In the genomic region with DNA sequence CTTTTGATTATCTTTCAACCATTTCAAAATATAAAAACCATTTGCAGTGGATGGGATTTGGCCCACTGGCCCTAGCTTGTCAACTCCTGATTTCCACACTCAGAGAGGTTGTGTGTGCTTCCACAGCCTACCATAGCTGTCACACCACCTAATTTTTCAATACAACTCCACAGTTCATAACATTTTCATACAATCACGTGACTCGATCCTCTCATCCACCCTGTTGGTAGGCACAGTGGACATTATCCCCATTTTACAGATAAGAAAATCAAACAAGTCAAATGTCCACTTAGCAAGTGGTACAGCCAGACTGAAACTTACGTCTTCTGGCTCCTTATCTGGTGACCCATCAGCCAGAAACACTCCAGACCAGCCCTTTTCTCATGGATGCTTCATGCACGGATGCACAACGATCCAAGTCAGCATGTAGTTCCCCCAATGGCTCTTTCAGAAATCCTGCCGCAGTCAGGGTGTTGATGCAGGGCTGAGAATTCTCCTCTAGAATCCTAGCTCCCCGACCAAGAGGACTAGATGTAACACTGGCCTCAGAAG, we compare ENCODE assay signal across 2 cellular contexts.
TF ChIP-seq lines count a peak whose summit lies in the region.

No MANE protein-coding gene starts in this region.

TF ChIP-seq in SK-N-SH treated with all-trans-retinoic acid at 6 μM for 48 hours, 23 proteins besides CTCF, POLR2A, EP300 and RAD21:
- TF ChIP-seq, protein P1, sequence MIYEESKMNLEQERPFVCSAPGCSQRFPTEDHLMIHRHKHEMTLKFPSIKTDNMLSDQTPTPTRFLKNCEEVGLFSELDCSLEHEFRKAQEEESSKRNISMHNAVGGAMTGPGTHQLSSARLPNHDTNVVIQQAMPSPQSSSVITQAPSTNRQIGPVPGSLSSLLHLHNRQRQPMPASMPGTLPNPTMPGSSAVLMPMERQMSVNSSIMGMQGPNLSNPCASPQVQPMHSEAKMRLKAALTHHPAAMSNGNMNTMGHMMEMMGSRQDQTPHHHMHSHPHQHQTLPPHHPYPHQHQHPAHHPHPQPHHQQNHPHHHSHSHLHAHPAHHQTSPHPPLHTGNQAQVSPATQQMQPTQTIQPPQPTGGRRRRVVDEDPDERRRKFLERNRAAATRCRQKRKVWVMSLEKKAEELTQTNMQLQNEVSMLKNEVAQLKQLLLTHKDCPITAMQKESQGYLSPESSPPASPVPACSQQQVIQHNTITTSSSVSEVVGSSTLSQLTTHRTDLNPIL (CRISPR knock-in tag; IDR thresholded peaks at IDR 0.05; ENCODE audit: low read depth): no peak
- no peak for TF ChIP-seq ISL1 (CRISPR knock-in tag; IDR thresholded peaks at IDR 0.05)
- no peak for TF ChIP-seq PPARA (CRISPR knock-in tag; IDR thresholded peaks at IDR 0.05; ENCODE audit: borderline replicate concordance)
- no peak for TF ChIP-seq ZNF565 (CRISPR knock-in tag; conservative IDR thresholded peaks at IDR 0.05; ENCODE audit: low read depth)

TF ChIP-seq in K562, 482 proteins besides CTCF, POLR2A, EP300 and RAD21 (continued from another document):
- TF ChIP-seq, protein P2, sequence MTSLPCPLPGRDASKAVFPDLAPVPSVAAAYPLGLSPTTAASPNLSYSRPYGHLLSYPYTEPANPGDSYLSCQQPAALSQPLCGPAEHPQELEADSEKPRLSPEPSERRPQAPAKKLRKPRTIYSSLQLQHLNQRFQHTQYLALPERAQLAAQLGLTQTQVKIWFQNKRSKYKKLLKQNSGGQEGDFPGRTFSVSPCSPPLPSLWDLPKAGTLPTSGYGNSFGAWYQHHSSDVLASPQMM (CRISPR knock-in tag; IDR thresholded peaks at IDR 0.05): no peak
- no peak for TF ChIP-seq SMARCE1 (IDR thresholded peaks at IDR 0.05)
- 0 out of 2 replicates have a peak, but pooled peaks have one; percentile 30 for TF ChIP-seq TOE1 (IDR thresholded peaks at IDR 0.05; ENCODE audit: borderline replicate concordance)
- TF ChIP-seq TOE1 (CRISPR knock-in tag; IDR thresholded peaks at IDR 0.05; ENCODE audit: borderline replicate concordance, low read depth): no peak
- TF ChIP-seq, protein P3, sequence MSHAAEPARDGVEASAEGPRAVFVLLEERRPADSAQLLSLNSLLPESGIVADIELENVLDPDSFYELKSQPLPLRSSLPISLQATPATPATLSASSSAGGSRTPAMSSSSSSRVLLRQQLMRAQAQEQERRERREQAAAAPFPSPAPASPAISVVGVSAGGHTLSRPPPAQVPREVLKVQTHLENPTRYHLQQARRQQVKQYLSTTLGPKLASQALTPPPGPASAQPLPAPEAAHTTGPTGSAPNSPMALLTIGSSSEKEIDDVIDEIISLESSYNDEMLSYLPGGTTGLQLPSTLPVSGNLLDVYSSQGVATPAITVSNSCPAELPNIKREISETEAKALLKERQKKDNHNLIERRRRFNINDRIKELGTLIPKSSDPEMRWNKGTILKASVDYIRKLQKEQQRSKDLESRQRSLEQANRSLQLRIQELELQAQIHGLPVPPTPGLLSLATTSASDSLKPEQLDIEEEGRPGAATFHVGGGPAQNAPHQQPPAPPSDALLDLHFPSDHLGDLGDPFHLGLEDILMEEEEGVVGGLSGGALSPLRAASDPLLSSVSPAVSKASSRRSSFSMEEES (CRISPR knock-in tag; IDR thresholded peaks at IDR 0.05): peak; percentile 94
- no peak for TF ChIP-seq MTA2 (IDR thresholded peaks at IDR 0.05; ENCODE audit: low read depth)
- no peak for TF ChIP-seq ILF3 (IDR thresholded peaks at IDR 0.05; ENCODE audit: borderline replicate concordance)
- TF ChIP-seq ZFP30 (CRISPR knock-in tag; IDR thresholded peaks at IDR 0.05; ENCODE audit: borderline replicate concordance): no peak
- TF ChIP-seq SMARCA4 (IDR thresholded peaks at IDR 0.05): no peak
- no peak for TF ChIP-seq ZC3H4 (CRISPR knock-in tag; IDR thresholded peaks at IDR 0.05; ENCODE audit: borderline replicate concordance)
- TF ChIP-seq, protein P4, sequence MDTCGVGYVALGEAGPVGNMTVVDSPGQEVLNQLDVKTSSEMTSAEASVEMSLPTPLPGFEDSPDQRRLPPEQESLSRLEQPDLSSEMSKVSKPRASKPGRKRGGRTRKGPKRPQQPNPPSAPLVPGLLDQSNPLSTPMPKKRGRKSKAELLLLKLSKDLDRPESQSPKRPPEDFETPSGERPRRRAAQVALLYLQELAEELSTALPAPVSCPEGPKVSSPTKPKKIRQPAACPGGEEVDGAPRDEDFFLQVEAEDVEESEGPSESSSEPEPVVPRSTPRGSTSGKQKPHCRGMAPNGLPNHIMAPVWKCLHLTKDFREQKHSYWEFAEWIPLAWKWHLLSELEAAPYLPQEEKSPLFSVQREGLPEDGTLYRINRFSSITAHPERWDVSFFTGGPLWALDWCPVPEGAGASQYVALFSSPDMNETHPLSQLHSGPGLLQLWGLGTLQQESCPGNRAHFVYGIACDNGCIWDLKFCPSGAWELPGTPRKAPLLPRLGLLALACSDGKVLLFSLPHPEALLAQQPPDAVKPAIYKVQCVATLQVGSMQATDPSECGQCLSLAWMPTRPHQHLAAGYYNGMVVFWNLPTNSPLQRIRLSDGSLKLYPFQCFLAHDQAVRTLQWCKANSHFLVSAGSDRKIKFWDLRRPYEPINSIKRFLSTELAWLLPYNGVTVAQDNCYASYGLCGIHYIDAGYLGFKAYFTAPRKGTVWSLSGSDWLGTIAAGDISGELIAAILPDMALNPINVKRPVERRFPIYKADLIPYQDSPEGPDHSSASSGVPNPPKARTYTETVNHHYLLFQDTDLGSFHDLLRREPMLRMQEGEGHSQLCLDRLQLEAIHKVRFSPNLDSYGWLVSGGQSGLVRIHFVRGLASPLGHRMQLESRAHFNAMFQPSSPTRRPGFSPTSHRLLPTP (IDR thresholded peaks at IDR 0.05; ENCODE audit: borderline replicate concordance, extremely low read depth, insufficient read length): no peak
- no peak for TF ChIP-seq NCOA1 (IDR thresholded peaks at IDR 0.05; ENCODE audit: low read depth)
- no peak for TF ChIP-seq ZNF445 (CRISPR knock-in tag; IDR thresholded peaks at IDR 0.05; ENCODE audit: low read depth)
- TF ChIP-seq RAD51 (IDR thresholded peaks at IDR 0.05; ENCODE audit: borderline replicate concordance, low read depth): peak; percentile 60; the same call in 1 of the 2 replicates
- no peak for TF ChIP-seq SRSF9 (IDR thresholded peaks at IDR 0.05; ENCODE audit: borderline replicate concordance, low read depth, low read length)
- TF ChIP-seq ILK (tag; IDR thresholded peaks at IDR 0.05; ENCODE audit: borderline replicate concordance, low read depth): no peak
- TF ChIP-seq ZNF699 (CRISPR knock-in tag; IDR thresholded peaks at IDR 0.05; ENCODE audit: insufficient replicate concordance): no peak
- no peak for TF ChIP-seq NCOA4 (IDR thresholded peaks at IDR 0.05; ENCODE audit: partially characterized antibody)
- TF ChIP-seq, protein P5, sequence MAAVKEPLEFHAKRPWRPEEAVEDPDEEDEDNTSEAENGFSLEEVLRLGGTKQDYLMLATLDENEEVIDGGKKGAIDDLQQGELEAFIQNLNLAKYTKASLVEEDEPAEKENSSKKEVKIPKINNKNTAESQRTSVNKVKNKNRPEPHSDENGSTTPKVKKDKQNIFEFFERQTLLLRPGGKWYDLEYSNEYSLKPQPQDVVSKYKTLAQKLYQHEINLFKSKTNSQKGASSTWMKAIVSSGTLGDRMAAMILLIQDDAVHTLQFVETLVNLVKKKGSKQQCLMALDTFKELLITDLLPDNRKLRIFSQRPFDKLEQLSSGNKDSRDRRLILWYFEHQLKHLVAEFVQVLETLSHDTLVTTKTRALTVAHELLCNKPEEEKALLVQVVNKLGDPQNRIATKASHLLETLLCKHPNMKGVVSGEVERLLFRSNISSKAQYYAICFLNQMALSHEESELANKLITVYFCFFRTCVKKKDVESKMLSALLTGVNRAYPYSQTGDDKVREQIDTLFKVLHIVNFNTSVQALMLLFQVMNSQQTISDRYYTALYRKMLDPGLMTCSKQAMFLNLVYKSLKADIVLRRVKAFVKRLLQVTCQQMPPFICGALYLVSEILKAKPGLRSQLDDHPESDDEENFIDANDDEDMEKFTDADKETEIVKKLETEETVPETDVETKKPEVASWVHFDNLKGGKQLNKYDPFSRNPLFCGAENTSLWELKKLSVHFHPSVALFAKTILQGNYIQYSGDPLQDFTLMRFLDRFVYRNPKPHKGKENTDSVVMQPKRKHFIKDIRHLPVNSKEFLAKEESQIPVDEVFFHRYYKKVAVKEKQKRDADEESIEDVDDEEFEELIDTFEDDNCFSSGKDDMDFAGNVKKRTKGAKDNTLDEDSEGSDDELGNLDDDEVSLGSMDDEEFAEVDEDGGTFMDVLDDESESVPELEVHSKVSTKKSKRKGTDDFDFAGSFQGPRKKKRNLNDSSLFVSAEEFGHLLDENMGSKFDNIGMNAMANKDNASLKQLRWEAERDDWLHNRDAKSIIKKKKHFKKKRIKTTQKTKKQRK (IDR thresholded peaks at IDR 0.05; ENCODE audit: borderline replicate concordance, low read depth, low read length): no peak
- TF ChIP-seq, protein P6, sequence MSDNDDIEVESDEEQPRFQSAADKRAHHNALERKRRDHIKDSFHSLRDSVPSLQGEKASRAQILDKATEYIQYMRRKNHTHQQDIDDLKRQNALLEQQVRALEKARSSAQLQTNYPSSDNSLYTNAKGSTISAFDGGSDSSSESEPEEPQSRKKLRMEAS (CRISPR knock-in tag; IDR thresholded peaks at IDR 0.05): no peak
- TF ChIP-seq, protein P7, sequence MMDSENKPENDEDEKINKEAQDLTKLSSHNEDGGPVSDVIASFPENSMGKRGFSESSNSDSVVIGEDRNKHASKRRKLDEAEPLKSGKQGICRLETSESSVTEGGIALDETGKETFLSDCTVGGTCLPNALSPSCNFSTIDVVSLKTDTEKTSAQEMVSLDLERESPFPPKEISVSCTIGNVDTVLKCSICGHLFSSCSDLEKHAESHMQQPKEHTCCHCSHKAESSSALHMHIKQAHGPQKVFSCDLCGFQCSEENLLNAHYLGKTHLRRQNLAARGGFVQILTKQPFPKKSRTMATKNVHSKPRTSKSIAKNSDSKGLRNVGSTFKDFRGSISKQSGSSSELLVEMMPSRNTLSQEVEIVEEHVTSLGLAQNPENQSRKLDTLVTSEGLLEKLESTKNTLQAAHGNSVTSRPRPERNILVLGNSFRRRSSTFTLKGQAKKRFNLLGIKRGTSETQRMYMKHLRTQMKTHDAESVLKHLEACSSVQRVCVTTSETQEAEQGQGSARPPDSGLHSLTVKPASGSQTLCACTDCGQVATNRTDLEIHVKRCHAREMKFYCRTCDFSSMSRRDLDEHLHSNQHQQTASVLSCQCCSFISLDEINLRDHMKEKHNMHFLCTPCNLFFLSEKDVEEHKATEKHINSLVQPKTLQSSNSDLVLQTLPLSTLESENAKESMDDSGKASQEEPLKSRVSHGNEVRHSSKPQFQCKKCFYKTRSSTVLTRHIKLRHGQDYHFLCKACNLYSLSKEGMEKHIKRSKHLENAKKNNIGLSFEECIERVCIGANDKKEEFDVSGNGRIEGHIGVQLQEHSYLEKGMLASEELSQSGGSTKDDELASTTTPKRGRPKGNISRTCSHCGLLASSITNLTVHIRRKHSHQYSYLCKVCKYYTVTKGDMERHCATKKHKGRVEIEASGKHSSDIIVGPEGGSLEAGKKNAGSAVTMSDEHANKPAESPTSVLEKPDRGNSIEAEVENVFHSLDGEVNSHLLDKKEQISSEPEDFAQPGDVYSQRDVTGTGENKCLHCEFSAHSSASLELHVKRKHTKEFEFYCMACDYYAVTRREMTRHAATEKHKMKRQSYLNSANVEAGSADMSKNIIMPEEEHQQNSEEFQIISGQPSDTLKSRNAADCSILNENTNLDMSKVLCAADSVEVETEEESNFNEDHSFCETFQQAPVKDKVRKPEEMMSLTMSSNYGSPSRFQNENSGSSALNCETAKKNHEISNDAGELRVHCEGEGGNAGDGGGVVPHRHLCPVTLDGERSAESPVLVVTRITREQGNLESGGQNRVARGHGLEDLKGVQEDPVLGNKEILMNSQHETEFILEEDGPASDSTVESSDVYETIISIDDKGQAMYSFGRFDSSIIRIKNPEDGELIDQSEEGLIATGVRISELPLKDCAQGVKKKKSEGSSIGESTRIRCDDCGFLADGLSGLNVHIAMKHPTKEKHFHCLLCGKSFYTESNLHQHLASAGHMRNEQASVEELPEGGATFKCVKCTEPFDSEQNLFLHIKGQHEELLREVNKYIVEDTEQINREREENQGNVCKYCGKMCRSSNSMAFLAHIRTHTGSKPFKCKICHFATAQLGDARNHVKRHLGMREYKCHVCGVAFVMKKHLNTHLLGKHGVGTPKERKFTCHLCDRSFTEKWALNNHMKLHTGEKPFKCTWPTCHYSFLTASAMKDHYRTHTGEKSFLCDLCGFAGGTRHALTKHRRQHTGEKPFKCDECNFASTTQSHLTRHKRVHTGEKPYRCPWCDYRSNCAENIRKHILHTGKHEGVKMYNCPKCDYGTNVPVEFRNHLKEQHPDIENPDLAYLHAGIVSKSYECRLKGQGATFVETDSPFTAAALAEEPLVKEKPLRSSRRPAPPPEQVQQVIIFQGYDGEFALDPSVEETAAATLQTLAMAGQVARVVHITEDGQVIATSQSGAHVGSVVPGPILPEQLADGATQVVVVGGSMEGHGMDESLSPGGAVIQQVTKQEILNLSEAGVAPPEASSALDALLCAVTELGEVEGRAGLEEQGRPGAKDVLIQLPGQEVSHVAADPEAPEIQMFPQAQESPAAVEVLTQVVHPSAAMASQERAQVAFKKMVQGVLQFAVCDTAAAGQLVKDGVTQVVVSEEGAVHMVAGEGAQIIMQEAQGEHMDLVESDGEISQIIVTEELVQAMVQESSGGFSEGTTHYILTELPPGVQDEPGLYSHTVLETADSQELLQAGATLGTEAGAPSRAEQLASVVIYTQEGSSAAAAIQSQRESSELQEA (IDR thresholded peaks at IDR 0.05; ENCODE audit: low read depth): no peak
- TF ChIP-seq, protein P8, sequence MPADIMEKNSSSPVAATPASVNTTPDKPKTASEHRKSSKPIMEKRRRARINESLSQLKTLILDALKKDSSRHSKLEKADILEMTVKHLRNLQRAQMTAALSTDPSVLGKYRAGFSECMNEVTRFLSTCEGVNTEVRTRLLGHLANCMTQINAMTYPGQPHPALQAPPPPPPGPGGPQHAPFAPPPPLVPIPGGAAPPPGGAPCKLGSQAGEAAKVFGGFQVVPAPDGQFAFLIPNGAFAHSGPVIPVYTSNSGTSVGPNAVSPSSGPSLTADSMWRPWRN (IDR thresholded peaks at IDR 0.05; ENCODE audit: low read depth): no peak
- TF ChIP-seq ARHGAP35 (IDR thresholded peaks at IDR 0.05; ENCODE audit: partially characterized antibody): no peak
- TF ChIP-seq MAZ (CRISPR knock-in tag; conservative IDR thresholded peaks at IDR 0.05 in 1 of 2, IDR thresholded peaks at IDR 0.05 in 1 of 2): no peak
TF ChIP-seq in K562: peak in this region for 3.
